ENCODE assay signal across 30 cellular contexts in genomic region chrX:40253770-40254169, GRCh38.
"Had no signal": no experiment of that assay in that cellular context is flagged by ENCODE, and none has a peak within 500 bp of the region (broad histone marks: within the 10 kb centered on the region; RNA-seq: fewer than 3 reads in every experiment).

No MANE protein-coding gene starts in this region.

- H3K27ac ChIP-seq: ascending aorta, SK-N-MC had no signal

- H3K9me3 ChIP-seq: ascending aorta, MG63 had no signal

- H3K9me3 Mint-ChIP-seq: activated CD4-positive, alpha-beta T cell treated with anti-CD3 and anti-CD28 coated beads, Interleukin-2, amount 10 ng/mL, durations not matched to agents 7 days and 5 days; activated naive CD4-positive, alpha-beta T cell treated with anti-CD3 and anti-CD28 coated beads, Interleukin-2, amount 50 U/mL, for 24 hours; activated naive CD8-positive, alpha-beta T cell treated with anti-CD3 and anti-CD28 coated beads, Interleukin-2, amount 10 ng/mL, durations not matched to agents 7 days and 5 days; activated T-cell treated with anti-CD3 and anti-CD28 coated beads, Interleukin-2, amount 50 U/mL, for 24 hours; activated T-helper 2 cell treated with anti-CD3 and anti-CD28 coated beads, Interferon-gamma antibody, Interleukin-2, Interleukin-4, amounts not matched to agents 10 μg/mL and 5 μg/mL and 100 μg/mL, durations not matched to agents 14 hours and 24 hours and 36 hours; WTC11 had no signal

- H3K27ac Mint-ChIP-seq: activated CD4-positive, alpha-beta T cell treated with anti-CD3 and anti-CD28 coated beads for 36 hours; activated CD4-positive, alpha-beta T cell treated with anti-CD3 and anti-CD28 coated beads, Interleukin-2, amount 10 ng/mL, durations not matched to agents 7 days and 5 days; activated CD8-positive, alpha-beta T cell treated with anti-CD3 and anti-CD28 coated beads, Interleukin-2, amount 10 ng/mL, durations not matched to agents 7 days and 5 days; activated naive CD4-positive, alpha-beta T cell treated with anti-CD3 and anti-CD28 coated beads, Interleukin-2, amount 50 U/mL, for 24 hours; activated naive CD8-positive, alpha-beta T cell treated with anti-CD3 and anti-CD28 coated beads, Interleukin-2, amount 10 ng/mL, durations not matched to agents 7 days and 5 days; activated T-cell treated with anti-CD3 and anti-CD28 coated beads, Interleukin-2, amount 50 U/mL, for 24 hours; activated T-helper 2 cell treated with anti-CD3 and anti-CD28 coated beads, Interferon-gamma antibody, Interleukin-2, Interleukin-4, amounts not matched to agents 10 μg/mL and 5 μg/mL and 100 μg/mL, durations not matched to agents 14 hours and 24 hours and 36 hours; WTC11 had no signal

- H3K36me3 Mint-ChIP-seq: activated naive CD4-positive, alpha-beta T cell treated with anti-CD3 and anti-CD28 coated beads, Interleukin-2, amount 50 U/mL, for 24 hours; activated naive CD8-positive, alpha-beta T cell treated with anti-CD3 and anti-CD28 coated beads, Interleukin-2, amount 10 ng/mL, durations not matched to agents 7 days and 5 days; WTC11 had no signal

- H3K4me1 ChIP-seq: ascending aorta had no signal

- ATAC-seq: activated CD4-positive, alpha-beta T cell treated with anti-CD3 and anti-CD28 coated beads for 36 hours; activated CD4-positive, CD25-positive, alpha-beta regulatory T cell treated with anti-CD3 and anti-CD28 coated beads, Interleukin-2, amount 50 U/mL, for 24 hours; activated CD8-positive, alpha-beta T cell treated with anti-CD3 and anti-CD28 coated beads, Interleukin-2, amount 10 ng/mL, durations not matched to agents 7 days and 5 days; WTC11 had no signal

- H3K36me3 ChIP-seq: ascending aorta, MG63 had no signal

- H3K27me3 ChIP-seq: ascending aorta, MG63 had no signal

- H3K4me3 ChIP-seq: ascending aorta, MG63, SK-N-MC had no signal

- FAIRE-seq: TTC549 had no signal

- DNase-seq: activated CD4-positive, alpha-beta T cell treated with anti-CD3 and anti-CD28 coated beads for 36 hours; activated CD4-positive, alpha-beta T cell treated with anti-CD3 and anti-CD28 coated beads, Interleukin-2, amount 10 ng/mL, durations not matched to agents 7 days and 5 days; activated CD4-positive, alpha-beta T cell treated with anti-CD3 and anti-CD28 coated beads, Interleukin-2, amount 50 U/mL, for 48 hours; activated CD8-positive, alpha-beta T cell treated with anti-CD3 and anti-CD28 coated beads, Interleukin-2, amount 10 ng/mL, durations not matched to agents 7 days and 5 days; activated gamma-delta T cell; activated naive CD4-positive, alpha-beta T cell treated with Interleukin-2 at 50 U/mL for 16 hours; activated naive CD8-positive, alpha-beta T cell treated with anti-CD3 and anti-CD28 coated beads, Interleukin-2, amount 10 ng/mL, durations not matched to agents 7 days and 5 days; activated T-cell treated with anti-CD3 and anti-CD28 coated beads, Interleukin-2, amount 50 U/mL, for 24 hours; amygdala; Kasumi-1; KG1; MG63; NCI-H1048; NCI-H1436 treated with DMSO at 0.1 percent for 48 hours; NCI-H1694 treated with DMSO at 0.1 percent for 48 hours; NCI-H2081; NCI-H226; NCI-H446 treated with DMSO at 0.1 percent for 48 hours; NCI-H524; NCI-H69; OCI-M1; Right ventricle myocardium superior; T1000 had no signal

- H3K4me1 Mint-ChIP-seq: activated CD4-positive, alpha-beta T cell treated with anti-CD3 and anti-CD28 coated beads for 36 hours; activated CD4-positive, alpha-beta T cell treated with anti-CD3 and anti-CD28 coated beads, Interleukin-2, amount 10 ng/mL, durations not matched to agents 7 days and 5 days; activated naive CD4-positive, alpha-beta T cell treated with anti-CD3 and anti-CD28 coated beads, Interleukin-2, amount 50 U/mL, for 24 hours; activated naive CD8-positive, alpha-beta T cell treated with anti-CD3 and anti-CD28 coated beads, Interleukin-2, amount 10 ng/mL, durations not matched to agents 7 days and 5 days had no signal

- H3K27me3 Mint-ChIP-seq: activated CD4-positive, alpha-beta T cell treated with anti-CD3 and anti-CD28 coated beads for 36 hours; activated CD4-positive, alpha-beta T cell treated with anti-CD3 and anti-CD28 coated beads, Interleukin-2, amount 10 ng/mL, durations not matched to agents 7 days and 5 days; activated naive CD4-positive, alpha-beta T cell treated with anti-CD3 and anti-CD28 coated beads, Interleukin-2, amount 50 U/mL, for 24 hours; activated naive CD8-positive, alpha-beta T cell treated with anti-CD3 and anti-CD28 coated beads, Interleukin-2, amount 10 ng/mL, durations not matched to agents 7 days and 5 days had no signal

- H3K4me3 Mint-ChIP-seq: activated CD4-positive, alpha-beta T cell treated with anti-CD3 and anti-CD28 coated beads for 36 hours; activated CD4-positive, alpha-beta T cell treated with anti-CD3 and anti-CD28 coated beads, Interleukin-2, amount 10 ng/mL, durations not matched to agents 7 days and 5 days; activated CD8-positive, alpha-beta T cell treated with anti-CD3 and anti-CD28 coated beads, Interleukin-2, amount 10 ng/mL, durations not matched to agents 7 days and 5 days; activated naive CD4-positive, alpha-beta T cell treated with anti-CD3 and anti-CD28 coated beads, Interleukin-2, amount 50 U/mL, for 24 hours; activated naive CD8-positive, alpha-beta T cell treated with anti-CD3 and anti-CD28 coated beads, Interleukin-2, amount 10 ng/mL, durations not matched to agents 7 days and 5 days; activated T-cell treated with anti-CD3 and anti-CD28 coated beads, Interleukin-2, amount 50 U/mL, for 24 hours; WTC11 had no signal
